Comparison of ENCODE assay signal across 16 cellular contexts in genomic region chr1:56331892-56332567, GRCh38.
DNase-seq lines count a peak whose midpoint lies in the region; ATAC-seq and TF ChIP-seq lines count a peak whose summit lies in the region.
"Had no signal": no experiment of that assay in that cellular context is flagged by ENCODE, and none has a peak within 500 bp of the region (broad histone marks: within the 10 kb centered on the region; RNA-seq: fewer than 3 reads in every experiment).

No MANE protein-coding gene starts in this region.

- no peaks in the 10 kb centered on the region for H3K9me3 ChIP-seq in cardiac muscle cell (ENCODE audit: low read depth)
- no peaks in the 10 kb centered on the region for H3K9me3 ChIP-seq in right atrium auricular region
- H3K9me3 ChIP-seq in CD4-positive, alpha-beta T cell (ENCODE audit: control insufficient read depth, low read length): no peaks in the 10 kb centered on the region
- H3K9me3 ChIP-seq: transverse colon had no signal

- no peaks in the 10 kb centered on the region for H3K9me3 Mint-ChIP-seq in CD4-positive, alpha-beta T cell

- H3K27me3 Mint-ChIP-seq in CD4-positive, alpha-beta T cell: no peaks in the 10 kb centered on the region

- DNase-seq in cardiac muscle cell (ENCODE audit: low read depth in 1 of 2, low spot score in 1 of 2) (peak in 1 of 2 donors; percentile 86), right atrium auricular region (ENCODE audit: low spot score) (no peak), amniotic epithelial cell (ENCODE audit: low read depth) (peak; percentile 72), left kidney (ENCODE audit: low read depth, low spot score) (peak; percentile 80), cortex of kidney (lab: John Stamatoyannopoulos, UW) (no peak), DMS 273 (lab: John Stamatoyannopoulos, UW; ENCODE audit: unreplicated experiment) (no peak)
- DNase-seq in CD4-positive, alpha-beta T cell: no peak
- no peak for DNase-seq in activated CD4-positive, alpha-beta T cell treated with anti-CD3 and anti-CD28 coated beads for 1 hour
- DNase-seq: activated CD8-positive, alpha-beta T cell treated with anti-CD3 and anti-CD28 coated beads, Interleukin-2, amount 10 ng/mL, durations not matched to agents 7 days and 5 days; activated naive CD4-positive, alpha-beta T cell treated with Interleukin-2 at 50 U/mL for 16 hours; GM23248; MV-4-11; NCI-H446 treated with DMSO at 0.1 percent for 48 hours; stimulated activated CD4-positive, alpha-beta T cell treated with anti-CD3 and anti-CD28 coated beads, Interleukin-2, amount 100 ng/mL, for 24 hours; T1000; transverse colon had no signal

- H3K27ac ChIP-seq in cardiac muscle cell (peak overlapping the region; percentile 81), right atrium auricular region (no peak overlapping the region)
- H3K27ac ChIP-seq in CD4-positive, alpha-beta T cell (ENCODE audit: low read depth, low read length): no peak overlapping the region
- H3K27ac ChIP-seq: GM23248, transverse colon had no signal

- CTCF ChIA-PET in CD4-positive, alpha-beta T cell (lab: Charles Lee): no interaction called here

- POLR2A ChIA-PET in CD4-positive, alpha-beta T cell (lab: Charles Lee): no interaction called here

- H3K4me3 ChIP-seq in cardiac muscle cell (no peak overlapping the region), right atrium auricular region (no peak overlapping the region)
- H3K4me3 ChIP-seq: GM23248, transverse colon had no signal

- TF ChIP-seq CTCF in cardiac muscle cell (IDR thresholded peaks at IDR 0.05; ENCODE audit: low read depth, low read length): no peak
- no peak for TF ChIP-seq CTCF in right atrium auricular region (IDR thresholded peaks at IDR 0.05)
- no peak for TF ChIP-seq CTCF in CD4-positive, alpha-beta T cell (IDR thresholded peaks at IDR 0.05)

- no peaks in the 10 kb centered on the region for H3K4me1 Mint-ChIP-seq in CD4-positive, alpha-beta T cell (ENCODE audit: low read depth)

- H3K27me3 ChIP-seq in cardiac muscle cell (no peaks in the 10 kb centered on the region), right atrium auricular region (no peaks in the 10 kb centered on the region)
- no peaks in the 10 kb centered on the region for H3K27me3 ChIP-seq in CD4-positive, alpha-beta T cell (ENCODE audit: control insufficient read depth, insufficient read depth, low read length)
- H3K27me3 ChIP-seq: transverse colon had no signal

- peaks cover 29% of the 10 kb centered on the region for H3K4me1 ChIP-seq in cardiac muscle cell (ENCODE audit: low read depth)
- H3K4me1 ChIP-seq in right atrium auricular region: no peaks in the 10 kb centered on the region
- H3K4me1 ChIP-seq: transverse colon had no signal

- H3K36me3 Mint-ChIP-seq in CD4-positive, alpha-beta T cell (ENCODE audit: low read depth): no peaks in the 10 kb centered on the region

- intact Hi-C loops in CD4-positive, alpha-beta T cell (cut with DNase I, micrococcal nuclease): no loop called here

- no peak for ATAC-seq in CD4-positive, alpha-beta T cell (ENCODE audit: poor library complexity)
- ATAC-seq: activated CD8-positive, alpha-beta T cell treated with anti-CD3 and anti-CD28 coated beads, Interleukin-2, amount 10 ng/mL, durations not matched to agents 7 days and 5 days had no signal

- H3K36me3 ChIP-seq in cardiac muscle cell: no peaks in the 10 kb centered on the region
- no peaks in the 10 kb centered on the region for H3K36me3 ChIP-seq in right atrium auricular region
- H3K36me3 ChIP-seq: transverse colon had no signal

- H3K27ac Mint-ChIP-seq in CD4-positive, alpha-beta T cell: no peak overlapping the region
- H3K27ac Mint-ChIP-seq: activated CD8-positive, alpha-beta T cell treated with anti-CD3 and anti-CD28 coated beads, Interleukin-2, amount 10 ng/mL, durations not matched to agents 7 days and 5 days had no signal

- H3K4me3 Mint-ChIP-seq in CD4-positive, alpha-beta T cell: no peak overlapping the region
- H3K4me3 Mint-ChIP-seq: activated CD8-positive, alpha-beta T cell treated with anti-CD3 and anti-CD28 coated beads, Interleukin-2, amount 10 ng/mL, durations not matched to agents 7 days and 5 days had no signal

Comparison
In these comparisons a context has a peak if more than half of its experiments do, and no peak if none do; other contexts are left out.
1. DNase-seq: peak in amniotic epithelial cell (single experiment) and left kidney (single experiment); none in right atrium auricular region (single experiment), cortex of kidney (single experiment), CD4-positive, alpha-beta T cell (0 of 10), DMS 273 (single experiment) and activated CD4-positive, alpha-beta T cell treated with anti-CD3 and anti-CD28 coated beads for 1 hour (single experiment).